1 cellular context compared by ENCODE assay signal in genomic region chr5:6710551-6711318, GRCh38.
TF ChIP-seq lines count a peak whose summit lies in the region.

No MANE protein-coding gene starts in this region.

TF ChIP-seq in GM23338, 12 proteins besides CTCF, POLR2A, EP300 and RAD21 (continued from another document):
- TF ChIP-seq ZNF462 (CRISPR knock-in tag; IDR thresholded peaks at IDR 0.05) (no peak), REST (IDR thresholded peaks at IDR 0.05; ENCODE audit: unreplicated experiment) (no peak), JUNB (IDR thresholded peaks at IDR 0.05; ENCODE audit: unreplicated experiment) (no peak)
TF ChIP-seq in GM23338: peak in this region for 0.
